ENCODE assay signal across 1 cellular context in the genomic region with DNA sequence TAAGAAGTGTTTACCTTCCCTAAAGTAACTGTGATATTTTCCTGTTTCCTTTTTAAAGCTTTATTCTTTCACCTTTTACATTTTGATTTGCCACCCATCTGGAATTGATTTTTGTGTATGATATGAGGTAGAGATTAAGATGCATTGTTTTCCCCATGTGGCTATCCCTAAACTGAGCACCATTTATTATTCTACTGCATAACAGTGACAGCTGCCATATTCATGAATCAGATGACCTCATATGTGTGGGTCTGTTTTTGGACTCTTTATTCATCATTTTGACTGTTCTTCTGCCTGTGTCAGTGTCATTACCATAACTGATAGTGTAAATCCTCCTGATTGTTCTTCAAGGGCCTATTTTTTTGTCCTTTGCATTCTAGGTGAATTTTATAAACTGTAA.
TF ChIP-seq lines count a peak whose summit lies in the region.

No MANE protein-coding gene starts in this region.

TF ChIP-seq in GM12878, 131 proteins besides CTCF, POLR2A, EP300 and RAD21:
- TF ChIP-seq ATF2 (IDR thresholded peaks at IDR 0.05; ENCODE audit: low read length): peak; percentile 25; the same call in 1 of the 2 replicates
- TF ChIP-seq BRCA1 (IDR thresholded peaks at IDR 0.05; ENCODE audit: low read depth, low read length): no peak
